In the genomic region with DNA sequence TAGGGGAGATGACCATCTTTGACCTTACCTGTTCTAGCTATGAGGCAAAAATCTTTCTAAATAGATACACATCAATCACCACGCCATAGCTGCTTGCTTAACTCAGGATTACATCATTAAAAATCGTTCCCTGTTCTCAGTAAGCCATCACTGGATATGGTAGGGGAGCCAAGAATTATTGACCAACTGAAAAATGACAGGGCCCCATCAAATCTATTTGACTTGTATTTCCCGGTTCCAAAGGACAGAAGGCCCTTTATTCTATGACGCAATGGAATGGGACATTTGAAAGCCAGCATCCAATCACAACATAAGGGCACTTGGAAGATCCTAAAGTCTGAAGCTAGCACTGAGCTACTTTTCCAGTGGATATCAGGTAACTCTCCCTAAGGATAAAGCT, we compare ENCODE assay signal across 20 cellular contexts.
DNase-seq lines count a peak whose midpoint lies in the region; ATAC-seq, FAIRE-seq and TF ChIP-seq lines count a peak whose summit lies in the region.
"Had no signal": no experiment of that assay in that cellular context is flagged by ENCODE, and none has a peak within 500 bp of the region (broad histone marks: within the 10 kb centered on the region; RNA-seq: fewer than 3 reads in every experiment).

No MANE protein-coding gene starts in this region.

- TF ChIP-seq EP300 in HepG2 (IDR thresholded peaks at IDR 0.05; ENCODE audit: low read depth in 2 of 2, low read length in 2 of 2) (peak in 1 of 2 experiments; percentile 61; a peak in 1 of 4 replicates), HepG2 (CRISPR knock-in tag; IDR thresholded peaks at IDR 0.05; ENCODE audit: borderline replicate concordance) (no peak)

- no peak for DNase-seq in WTC11 (ENCODE audit: low spot score)
- peak; percentile 83 for DNase-seq in HepG2 (ENCODE audit: low spot score)
- no peak for DNase-seq in HPDE6-E6E7 (ENCODE audit: extremely low spot score)
- no peak for DNase-seq in activated naive CD4-positive, alpha-beta T cell treated with anti-CD3 and anti-CD28 coated beads, Interleukin-2, amount 50 U/mL, for 72 hours (ENCODE audit: low spot score in 2 of 2)
- DNase-seq: BE2C; CD4-positive, alpha-beta memory T cell; DMS153; DMS79 treated with DMSO at 0.1 percent for 48 hours; EL; HCEC 1CT; HFFc6 had no signal

- H3K9me3 Mint-ChIP-seq in WTC11: no peaks in the 10 kb centered on the region
- H3K9me3 Mint-ChIP-seq in activated naive CD4-positive, alpha-beta T cell treated with anti-CD3 and anti-CD28 coated beads, Interleukin-2, amount 50 U/mL, for 72 hours: no peaks in the 10 kb centered on the region
- H3K9me3 Mint-ChIP-seq: CD4-positive, alpha-beta memory T cell; HFFc6; IgD-negative memory B cell had no signal

- peaks cover 48% of the 10 kb centered on the region for H3K4me1 Mint-ChIP-seq in WTC11
- H3K4me1 Mint-ChIP-seq: IgD-negative memory B cell had no signal

- H3K79me2 ChIP-seq in HepG2 (ENCODE audit: insufficient read depth, low read length) (no peaks in the 10 kb centered on the region), parathyroid adenoma (no peaks in the 10 kb centered on the region)

- ATAC-seq in WTC11: no peak
- peak; percentile 86 for ATAC-seq in HepG2
- no peak for ATAC-seq in activated naive CD4-positive, alpha-beta T cell treated with anti-CD3 and anti-CD28 coated beads, Interleukin-2, amount 50 U/mL, for 72 hours
- no peak for ATAC-seq in HG02610 (IDR thresholded peaks at IDR 0.05; ENCODE audit: unreplicated experiment)
- ATAC-seq: A549 had no signal

- H4K20me1 ChIP-seq in HepG2 (ENCODE audit: insufficient read depth, low read length): no peaks in the 10 kb centered on the region

- H3K27me3 Mint-ChIP-seq in WTC11 (ENCODE audit: low read depth): no peaks in the 10 kb centered on the region

- H2AFZ ChIP-seq in HepG2 (ENCODE audit: low read length) (no peak overlapping the region), parathyroid adenoma (peak overlapping the region; percentile 38)

- 0% methylated on average over 4 of the region's 4 CpGs for WGBS in HepG2 (ENCODE audit: low lambda C conversion rate)

- no peaks in the 10 kb centered on the region for H3K36me3 Mint-ChIP-seq in WTC11
- no peaks in the 10 kb centered on the region for H3K36me3 Mint-ChIP-seq in activated naive CD4-positive, alpha-beta T cell treated with anti-CD3 and anti-CD28 coated beads, Interleukin-2, amount 50 U/mL, for 72 hours
- H3K36me3 Mint-ChIP-seq: CD4-positive, alpha-beta memory T cell; IgD-negative memory B cell had no signal

- no peaks in the 10 kb centered on the region for H3K9me3 ChIP-seq in HepG2 (ENCODE audit: low read length)
- H3K9me3 ChIP-seq in parathyroid adenoma (ENCODE audit: control insufficient read depth, low read length): no peaks in the 10 kb centered on the region
- H3K9me3 ChIP-seq: A549, BE2C had no signal

- intact Hi-C loops in HepG2 (cut with micrococcal nuclease; ENCODE audit: unreplicated experiment): loop anchor here (2.0 to 5.0 kb wide), 4 partner anchors 21 to 258 kb away; a partner anchor contains a TSS

- H3K4me1 ChIP-seq in HepG2 (ENCODE audit: insufficient read depth, low read length) (peaks cover 27% of the 10 kb centered on the region), parathyroid adenoma (no peaks in the 10 kb centered on the region)
- H3K4me1 ChIP-seq: A549, BE2C had no signal

- POLR2A ChIA-PET in WTC11 (lab: Charles Lee) (interaction anchor here (0.6 kb wide), 1 partner anchor 18 kb away, joined by 5 read pairs; no protein-coding TSS in a partner anchor), HepG2 (lab: Yijun Ruan, JAX) (interaction anchor here (0.9 kb wide), 1 partner anchor 13 kb away, joined by 3 read pairs; no protein-coding TSS in a partner anchor)

- TF ChIP-seq CTCF in WTC11 (IDR thresholded peaks at IDR 0.05) (no peak), HepG2 (CRISPR knock-in tag; IDR thresholded peaks at IDR 0.05) (no peak), parathyroid adenoma (IDR thresholded peaks at IDR 0.05) (no peak)

- CTCF ChIA-PET in WTC11 (lab: Charles Lee) (interaction anchor here (0.9 to 2.9 kb wide), 3 partner anchors 69 to 445 kb away, joined by 3 to 49 read pairs (median 3); no protein-coding TSS in a partner anchor), HepG2 (lab: Yijun Ruan, JAX; ENCODE audit: low intra/inter-chr PET ratio, low total read pairs) (no interaction called here)

- no TSS peak for BruUV-seq in HepG2 (replicated peaks; lab: Mats Ljungman, UMichigan)

- H3K4me3 ChIP-seq in HepG2 (replicated peaks in 1 of 3; ENCODE audit: insufficient read depth in 1 of 3, low read depth in 2 of 3, low read length in 3 of 3) (no peak overlapping the region; a peak in 1 of 6 replicates), parathyroid adenoma (ENCODE audit: low read depth, low read length) (no peak overlapping the region)
- H3K4me3 ChIP-seq: A549 had no signal

- no peak overlapping the region for H3K4me3 Mint-ChIP-seq in WTC11
- H3K4me3 Mint-ChIP-seq: CD4-positive, alpha-beta memory T cell; HFFc6; IgD-negative memory B cell had no signal

- peaks cover 0 to 1% of the 10 kb centered on the region in 2 experiments; a peak in 1 of 5 replicates for H3K27me3 ChIP-seq in HepG2 (ENCODE audit: control insufficient read depth in 1 of 2, insufficient read depth in 2 of 2, low read length in 2 of 2)
- no peaks in the 10 kb centered on the region for H3K27me3 ChIP-seq in parathyroid adenoma (ENCODE audit: control insufficient read depth, insufficient read depth, low read length)
- H3K27me3 ChIP-seq: BE2C had no signal

- H3K4me2 ChIP-seq in HepG2 (ENCODE audit: low read depth, low read length) (peak overlapping the region; percentile 44), parathyroid adenoma (ENCODE audit: low read length) (no peak overlapping the region)
- H3K4me2 ChIP-seq: A549 had no signal

- TF ChIP-seq POLR2A in HepG2 (IDR thresholded peaks at IDR 0.05; ENCODE audit: insufficient read depth in 1 of 2, low read depth in 2 of 2, low read length in 2 of 2): no peak

- H3K36me3 ChIP-seq in HepG2 (replicated peaks in 1 of 2; ENCODE audit: control insufficient read depth in 1 of 2, insufficient read depth in 2 of 2, low read length in 2 of 2) (no peaks in the 10 kb centered on the region), parathyroid adenoma (ENCODE audit: control insufficient read depth, insufficient read depth, low read length) (no peaks in the 10 kb centered on the region)
- H3K36me3 ChIP-seq: BE2C had no signal

- in situ Hi-C loops in HepG2 (cut with HindIII; ENCODE audit: extremely low pct_ligation_motif_present, low pct_unique_long_range_greater_than_20kb): no loop called here

- TF ChIP-seq RAD21 in HepG2 (CRISPR knock-in tag; IDR thresholded peaks at IDR 0.05): no peak

- peak; percentile 60 for FAIRE-seq in HepG2 (lab: Jason Lieb, UNC)
- FAIRE-seq: A549, D721Med, G401.6, GM12891, GM19239 had no signal

- no peak overlapping the region for H3K27ac Mint-ChIP-seq in WTC11
- H3K27ac Mint-ChIP-seq in activated naive CD4-positive, alpha-beta T cell treated with anti-CD3 and anti-CD28 coated beads, Interleukin-2, amount 50 U/mL, for 72 hours: no peak overlapping the region
- H3K27ac Mint-ChIP-seq: CD4-positive, alpha-beta memory T cell; HFFc6; IgD-negative memory B cell had no signal

- H3K9ac ChIP-seq in HepG2 (ENCODE audit: insufficient read depth, low read depth, low read length) (no peak overlapping the region), parathyroid adenoma (no peak overlapping the region)

- H3K27ac ChIP-seq in HepG2 (ENCODE audit: extremely low read length, insufficient read depth, low read length) (peak overlapping the region; percentile 16), parathyroid adenoma (peak overlapping the region; percentile 20)
- H3K27ac ChIP-seq: A549, C4-2B had no signal

TF ChIP-seq in WTC11, 78 proteins besides CTCF, POLR2A, EP300 and RAD21:
- peak; percentile 75 for TF ChIP-seq GABPB1 (CRISPR knock-in tag; IDR thresholded peaks at IDR 0.05)
- no peak for TF ChIP-seq CREM (CRISPR knock-in tag; IDR thresholded peaks at IDR 0.05)
TF ChIP-seq in WTC11: peak in this region for 1.

TF ChIP-seq in HepG2, 621 proteins besides CTCF, POLR2A, EP300 and RAD21 (continues in another document):
- TF ChIP-seq RARA (CRISPR knock-in tag; IDR thresholded peaks at IDR 0.05): peak; percentile 14; the same call in 1 of the 2 replicates
- TF ChIP-seq ESRRA (CRISPR knock-in tag; IDR thresholded peaks at IDR 0.05; ENCODE audit: low read depth): peak; percentile 45; the same call in 1 of the 2 replicates
- TF ChIP-seq, protein P1, sequence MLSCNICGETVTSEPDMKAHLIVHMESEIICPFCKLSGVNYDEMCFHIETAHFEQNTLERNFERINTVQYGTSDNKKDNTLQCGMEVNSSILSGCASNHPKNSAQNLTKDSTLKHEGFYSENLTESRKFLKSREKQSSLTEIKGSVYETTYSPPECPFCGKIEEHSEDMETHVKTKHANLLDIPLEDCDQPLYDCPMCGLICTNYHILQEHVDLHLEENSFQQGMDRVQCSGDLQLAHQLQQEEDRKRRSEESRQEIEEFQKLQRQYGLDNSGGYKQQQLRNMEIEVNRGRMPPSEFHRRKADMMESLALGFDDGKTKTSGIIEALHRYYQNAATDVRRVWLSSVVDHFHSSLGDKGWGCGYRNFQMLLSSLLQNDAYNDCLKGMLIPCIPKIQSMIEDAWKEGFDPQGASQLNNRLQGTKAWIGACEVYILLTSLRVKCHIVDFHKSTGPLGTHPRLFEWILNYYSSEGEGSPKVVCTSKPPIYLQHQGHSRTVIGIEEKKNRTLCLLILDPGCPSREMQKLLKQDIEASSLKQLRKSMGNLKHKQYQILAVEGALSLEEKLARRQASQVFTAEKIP (CRISPR knock-in tag; IDR thresholded peaks at IDR 0.05; ENCODE audit: borderline replicate concordance): no peak
- TF ChIP-seq SOX6 (IDR thresholded peaks at IDR 0.05): no peak
- TF ChIP-seq SOX6 (CRISPR knock-in tag; IDR thresholded peaks at IDR 0.05): peak; percentile 55; the same call in 1 of the 2 replicates
- TF ChIP-seq MTA1 (CRISPR knock-in tag; IDR thresholded peaks at IDR 0.05; ENCODE audit: borderline replicate concordance): no peak
- 0 out of 2 replicates have a peak, but pooled peaks have one; percentile 39 for TF ChIP-seq ATF1 (CRISPR knock-in tag; IDR thresholded peaks at IDR 0.05)
- TF ChIP-seq ZFP82 (CRISPR knock-in tag; IDR thresholded peaks at IDR 0.05; ENCODE audit: borderline replicate concordance): no peak
- TF ChIP-seq ZNF33A (CRISPR knock-in tag; IDR thresholded peaks at IDR 0.05; ENCODE audit: borderline replicate concordance): no peak
- TF ChIP-seq GATAD2A (CRISPR knock-in tag; IDR thresholded peaks at IDR 0.05): peak; percentile 60
- TF ChIP-seq ZFAT (CRISPR knock-in tag; conservative IDR thresholded peaks at IDR 0.05): no peak
- TF ChIP-seq, protein P2, sequence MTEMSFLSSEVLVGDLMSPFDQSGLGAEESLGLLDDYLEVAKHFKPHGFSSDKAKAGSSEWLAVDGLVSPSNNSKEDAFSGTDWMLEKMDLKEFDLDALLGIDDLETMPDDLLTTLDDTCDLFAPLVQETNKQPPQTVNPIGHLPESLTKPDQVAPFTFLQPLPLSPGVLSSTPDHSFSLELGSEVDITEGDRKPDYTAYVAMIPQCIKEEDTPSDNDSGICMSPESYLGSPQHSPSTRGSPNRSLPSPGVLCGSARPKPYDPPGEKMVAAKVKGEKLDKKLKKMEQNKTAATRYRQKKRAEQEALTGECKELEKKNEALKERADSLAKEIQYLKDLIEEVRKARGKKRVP (CRISPR knock-in tag; IDR thresholded peaks at IDR 0.05): peak in 1 of 2 experiments; percentile 82; a peak in 2 of 4 replicates
